Comparison of ENCODE assay signal across 13 cellular contexts in genomic region chr18:58268849-58269248, GRCh38.
DNase-seq lines count a peak whose midpoint lies in the region; ATAC-seq and TF ChIP-seq lines count a peak whose summit lies in the region.
"Had no signal": no experiment of that assay in that cellular context is flagged by ENCODE, and none has a peak within 500 bp of the region (broad histone marks: within the 10 kb centered on the region; RNA-seq: fewer than 3 reads in every experiment).

No MANE protein-coding gene starts in this region.

- WGBS in upper lobe of left lung, 2 donors: 58 to 73% methylated on average over 2 of the region's 2 CpGs

- no peak for TF ChIP-seq EP300 in upper lobe of left lung (IDR thresholded peaks at IDR 0.05)

- in situ Hi-C loops in brain microvascular endothelial cell (cut with HindIII; ENCODE audit: low pct_ligation_motif_present, low sequenced_read_pairs): no loop called here

- H3K4me3 ChIP-seq in brain microvascular endothelial cell (ENCODE audit: low read depth, low read length) (no peak overlapping the region), kidney epithelial cell (ENCODE audit: low read depth, low read length) (no peak overlapping the region), upper lobe of left lung (no peak overlapping the region)
- H3K4me3 ChIP-seq: HAP-1, heart left ventricle had no signal

- DNase-seq in DMS 273 (lab: John Stamatoyannopoulos, UW; ENCODE audit: unreplicated experiment): peak; percentile 20
- no peak for DNase-seq in DMS 273 treated with DMSO at 0.1 percent for 48 hours (lab: John Stamatoyannopoulos, UW)
- DNase-seq in brain microvascular endothelial cell: peak; percentile 36
- DNase-seq in kidney epithelial cell (ENCODE audit: low read depth): peak; percentile 67
- DNase-seq in upper lobe of left lung: no peak
- no peak for DNase-seq in RKO (ENCODE audit: low spot score)
- DNase-seq in cerebellar nuclear complex (lab: John Stamatoyannopoulos, UW): no peak
- DNase-seq: heart left ventricle; NCI-H1105; stimulated activated naive CD8-positive, alpha-beta T cell treated with anti-CD3 and anti-CD28 coated beads, Interleukin-15, Interleukin-2, amounts not matched to agents 100 U/mL and 50 U/mL, for 24 hours had no signal

- ATAC-seq in upper lobe of left lung (ENCODE audit: low FRiP score in 2 of 2) (no peak), HG03097 (IDR thresholded peaks at IDR 0.05; ENCODE audit: low FRiP score, unreplicated experiment) (no peak)
- ATAC-seq: stimulated activated naive CD8-positive, alpha-beta T cell treated with anti-CD3 and anti-CD28 coated beads, Interleukin-15, Interleukin-2, amounts not matched to agents 100 U/mL and 50 U/mL, for 24 hours had no signal

- TF ChIP-seq POLR2A in upper lobe of left lung (IDR thresholded peaks at IDR 0.05): no peak

- TF ChIP-seq CTCF in brain microvascular endothelial cell (IDR thresholded peaks at IDR 0.05; ENCODE audit: low read depth, low read length, missing control alignments) (no peak), kidney epithelial cell (IDR thresholded peaks at IDR 0.05; ENCODE audit: insufficient read depth, low read length, poor library complexity, severe bottlenecking) (no peak), upper lobe of left lung (IDR thresholded peaks at IDR 0.05) (no peak)

- no peaks in the 10 kb centered on the region for H3K9me3 ChIP-seq in upper lobe of left lung
- H3K9me3 ChIP-seq: HAP-1, heart left ventricle had no signal

- no peaks in the 10 kb centered on the region for H3K36me3 ChIP-seq in brain microvascular endothelial cell (replicated peaks)
- H3K36me3 ChIP-seq in kidney epithelial cell (ENCODE audit: control insufficient read depth, insufficient read depth, low read length): no peaks in the 10 kb centered on the region
- no peaks in the 10 kb centered on the region for H3K36me3 ChIP-seq in upper lobe of left lung
- H3K36me3 ChIP-seq: HAP-1, heart left ventricle had no signal

- H3K27ac ChIP-seq in brain microvascular endothelial cell: no peak overlapping the region
- H3K27ac ChIP-seq in upper lobe of left lung: peak overlapping the region; percentile 53 to 76 (median 65)
- H3K27ac ChIP-seq: 22Rv1 had no signal

- peaks cover 16 to 44% (median 34%) of the 10 kb centered on the region in 4 donors for H3K4me1 ChIP-seq in upper lobe of left lung
- H3K4me1 ChIP-seq: HAP-1 had no signal

- H3K27me3 ChIP-seq in brain microvascular endothelial cell (replicated peaks) (no peaks in the 10 kb centered on the region), kidney epithelial cell (ENCODE audit: control insufficient read depth, insufficient read depth, low read length) (no peaks in the 10 kb centered on the region), upper lobe of left lung (no peaks in the 10 kb centered on the region)
- H3K27me3 ChIP-seq: heart left ventricle had no signal

Comparison
In these comparisons a context has a peak if more than half of its experiments do, and no peak if none do; other contexts are left out.
1. DNase-seq: peak in DMS 273 (single experiment), brain microvascular endothelial cell (single experiment) and kidney epithelial cell (single experiment); none in DMS 273 treated with DMSO at 0.1 percent for 48 hours (single experiment), upper lobe of left lung (0 of 2), RKO (single experiment) and cerebellar nuclear complex (0 of 2).